ENCODE assay signal across 8 cellular contexts in genomic region chr16:970379-970765, GRCh38. TPM values are rescaled to one million over a fixed set of nuclear protein-coding genes. Genes with fewer than 3 reads are reported as not detected.
A peak's percentile ranks its signal among the peaks of the same experiment; 100 is the strongest.
DNase-seq lines count a peak whose midpoint lies in the region; ATAC-seq, FAIRE-seq and TF ChIP-seq lines count a peak whose summit lies in the region.

No MANE protein-coding gene starts in this region.

- peak overlapping the region; percentile 65 for H3K4me3 Mint-ChIP-seq in T-helper 1 cell treated with Interleukin-12 subunit alpha and Interleukin-12 subunit beta and Interleukin-4 antibody, amounts not matched to agents 30 μg/mL and 1 μg/mL, for 36 hours

- peaks cover 7% of the 10 kb centered on the region for H3K36me3 Mint-ChIP-seq in T-helper 1 cell treated with Interleukin-12 subunit alpha and Interleukin-12 subunit beta and Interleukin-4 antibody, amounts not matched to agents 30 μg/mL and 1 μg/mL, for 36 hours (ENCODE audit: low read depth)

- peaks cover 33% of the 10 kb centered on the region for H3K36me3 ChIP-seq in NT2/D1 (ENCODE audit: insufficient read depth, insufficient read length, low read length)
- peaks cover 14% of the 10 kb centered on the region for H3K36me3 ChIP-seq in neutrophil

- peaks cover 5% of the 10 kb centered on the region for H3K9me3 Mint-ChIP-seq in T-helper 1 cell treated with Interleukin-12 subunit alpha and Interleukin-12 subunit beta and Interleukin-4 antibody, amounts not matched to agents 30 μg/mL and 1 μg/mL, for 36 hours

- H3K27me3 ChIP-seq in NT2/D1 (ENCODE audit: insufficient read depth, insufficient read length): peaks cover 20% of the 10 kb centered on the region
- H3K27me3 ChIP-seq in neutrophil: peaks cover 47% of the 10 kb centered on the region

- H3K4me3 ChIP-seq in NT2/D1 (ENCODE audit: insufficient read length, low read depth) (peak overlapping the region; percentile 83), neutrophil (ENCODE audit: low read depth in 1 of 2, low read length in 1 of 2) (peak overlapping the region; percentile 78 to 89)

- peak overlapping the region; percentile 91 for H3K9ac ChIP-seq in NT2/D1 (ENCODE audit: insufficient read length, low read depth)

- H3K4me1 Mint-ChIP-seq in T-helper 1 cell treated with Interleukin-12 subunit alpha and Interleukin-12 subunit beta and Interleukin-4 antibody, amounts not matched to agents 30 μg/mL and 1 μg/mL, for 36 hours (ENCODE audit: low read depth): peaks cover 16% of the 10 kb centered on the region

- H3K27ac ChIP-seq in neutrophil: peak overlapping the region; percentile 58

- DNase-seq in T-helper 1 cell (no peak), NT2/D1 (ENCODE audit: low read depth, low spot score) (no peak), GM12892 (ENCODE audit: insufficient read length) (no peak), DMS153 treated with DMSO at 0.1 percent for 48 hours (lab: John Stamatoyannopoulos, UW; ENCODE audit: unreplicated experiment) (no peak), occipital lobe (lab: John Stamatoyannopoulos, UW) (no peak)

- H3K9me3 ChIP-seq in NT2/D1 (ENCODE audit: insufficient read depth, low read length): peaks cover 7% of the 10 kb centered on the region; the same call in 1 of the 2 replicates
- H3K9me3 ChIP-seq in neutrophil: no peaks in the 10 kb centered on the region

- TF ChIP-seq POLR2A in GM12892 (IDR thresholded peaks at IDR 0.05; ENCODE audit: low read depth, low read length): no peak

- peaks cover 6% of the 10 kb centered on the region for H3K27me3 Mint-ChIP-seq in T-helper 1 cell treated with Interleukin-12 subunit alpha and Interleukin-12 subunit beta and Interleukin-4 antibody, amounts not matched to agents 30 μg/mL and 1 μg/mL, for 36 hours (ENCODE audit: low read depth)

- H3K4me1 ChIP-seq in NT2/D1 (ENCODE audit: insufficient read depth, insufficient read length): peaks cover 23% of the 10 kb centered on the region
- peaks cover 10 to 15% of the 10 kb centered on the region in 2 experiments for H3K4me1 ChIP-seq in neutrophil (ENCODE audit: control insufficient read depth in 1 of 2, insufficient read depth in 1 of 2, low read depth in 1 of 2, low read length in 1 of 2)

- no peak for TF ChIP-seq CTCF in neutrophil (IDR thresholded peaks at IDR 0.05)

- ATAC-seq in esophagus mucosa: peak; percentile 62

- no peak for FAIRE-seq in GM12892 (lab: Jason Lieb, UNC)

- no peak overlapping the region for H3K27ac Mint-ChIP-seq in T-helper 1 cell treated with Interleukin-12 subunit alpha and Interleukin-12 subunit beta and Interleukin-4 antibody, amounts not matched to agents 30 μg/mL and 1 μg/mL, for 36 hours

RNA-seq across cellular contexts. Expression of gene LMF1, which starts 0.4 kb away (rescaled TPM):
- total RNA-seq in esophagus mucosa (11.4 TPM), occipital lobe (9.4 TPM)
- polyA plus RNA-seq in GM12892 (2012; ENCODE audit: missing spikeins): 1.5 TPM

RNA-seq across cellular contexts. Expression of gene SOX8, which starts 11.2 kb away (rescaled TPM):
- total RNA-seq in esophagus mucosa (0.16 TPM), occipital lobe (20.1 TPM)
- not detected for polyA plus RNA-seq in GM12892 (2012; ENCODE audit: missing spikeins)

Comparison
In these comparisons a context has a peak if more than half of its experiments do, and no peak if none do; other contexts are left out.
1. RNA of gene SOX8, which starts 11.2 kb away (total RNA-seq): 20.1 TPM in occipital lobe (single experiment); 0.16 TPM in esophagus mucosa (single experiment); every median in the first group is over 10 times any median in the second.